17 cellular contexts compared by ENCODE assay signal in genomic region chr9:36443581-36443980, GRCh38. TPM values are rescaled to one million over a fixed set of nuclear protein-coding genes. Genes with fewer than 3 reads are reported as not detected.
DNase-seq lines count a peak whose midpoint lies in the region; ATAC-seq, FAIRE-seq and TF ChIP-seq lines count a peak whose summit lies in the region.
"Had no signal": no experiment of that assay in that cellular context is flagged by ENCODE, and none has a peak within 500 bp of the region (broad histone marks: within the 10 kb centered on the region; RNA-seq: fewer than 3 reads in every experiment).

No MANE protein-coding gene starts in this region.

- no peak overlapping the region for H3K4me2 ChIP-seq in keratinocyte (ENCODE audit: control insufficient read depth, extremely low read depth, insufficient read depth, low read depth, low read length)

- H3K4me3 Mint-ChIP-seq in HFFc6: no peak overlapping the region
- H3K4me3 Mint-ChIP-seq: IgD-negative memory B cell had no signal

- no peaks in the 10 kb centered on the region for H4K20me1 ChIP-seq in keratinocyte (ENCODE audit: control insufficient read depth, extremely low read depth, insufficient read depth, low read length)

- no peaks in the 10 kb centered on the region for H3K9me3 Mint-ChIP-seq in HFFc6
- H3K9me3 Mint-ChIP-seq: IgD-negative memory B cell had no signal

- peaks cover 12% of the 10 kb centered on the region for H3K79me2 ChIP-seq in keratinocyte (ENCODE audit: control insufficient read depth, insufficient read depth, low read length)

- H3K27ac ChIP-seq in keratinocyte (ENCODE audit: control insufficient read depth, insufficient read depth, low read length): no peak overlapping the region
- no peak overlapping the region for H3K27ac ChIP-seq in caudate nucleus (ENCODE audit: low read depth, low read length)
- H3K27ac ChIP-seq: prostate gland had no signal

- H3K9ac ChIP-seq in adipocyte (ENCODE audit: low read length) (no peak overlapping the region), keratinocyte (ENCODE audit: control insufficient read depth, extremely low read depth, insufficient read depth, low read length) (no peak overlapping the region)

- 0 out of 2 replicates have a peak overlapping the region, but pooled peaks have one; percentile 27 for H3K27ac Mint-ChIP-seq in HFFc6
- H3K27ac Mint-ChIP-seq: IgD-negative memory B cell had no signal

- no peaks in the 10 kb centered on the region for H3K4me1 ChIP-seq in adipocyte (ENCODE audit: control insufficient read depth, insufficient read depth, low read length)
- peaks cover 7% of the 10 kb centered on the region for H3K4me1 ChIP-seq in keratinocyte (ENCODE audit: control insufficient read depth, extremely low read depth, insufficient read depth, low read length)
- H3K4me1 ChIP-seq: prostate gland had no signal

- dilution Hi-C loops in keratinocyte (cut with MboI; ENCODE audit: extremely low pct_ligation_motif_present, low sequenced_read_pairs): no loop called here

- H3K27me3 ChIP-seq in adipocyte (replicated peaks; ENCODE audit: control insufficient read depth, insufficient read depth, low read length) (no peaks in the 10 kb centered on the region), keratinocyte (ENCODE audit: control insufficient read depth, extremely low read depth, insufficient read depth, low read length) (no peaks in the 10 kb centered on the region)

- FAIRE-seq in keratinocyte (lab: Jason Lieb, UNC): peak; percentile 43

- H3K36me3 Mint-ChIP-seq in HFFc6 (ENCODE audit: low read depth): no peaks in the 10 kb centered on the region

- no peak overlapping the region for H2AFZ ChIP-seq in keratinocyte (ENCODE audit: control insufficient read depth, low read length)

- peak; percentile 6 for DNase-seq in EH (ENCODE audit: low read depth)
- no peak for DNase-seq in HFFc6
- DNase-seq in adipocyte (ENCODE audit: low read depth): peak; percentile 14
- DNase-seq in keratinocyte (ENCODE audit: low read depth, low spot score): no peak
- DNase-seq in DMS79 treated with DMSO at 0.1 percent for 48 hours (lab: John Stamatoyannopoulos, UW): no peak
- no peak for DNase-seq in activated CD8-positive, alpha-beta memory T cell treated with anti-CD3 and anti-CD28 coated beads, Interleukin-2, amount 50 U/mL, for 48 hours
- no peak for DNase-seq in caudate nucleus (lab: John Stamatoyannopoulos, UW)
- DNase-seq: activated CD4-positive, alpha-beta T cell treated with anti-CD3 and anti-CD28 coated beads, Interleukin-2, amount 50 U/mL, for 1 hour; activated naive CD4-positive, alpha-beta T cell treated with Interleukin-2 at 50 U/mL for 16 hours; cortex of kidney; erythroblast; mammary epithelial cell; NCI-H2029 had no signal

- H3K36me3 ChIP-seq in adipocyte (ENCODE audit: control insufficient read depth, insufficient read depth, low read length, severe bottlenecking): no peaks in the 10 kb centered on the region
- H3K36me3 ChIP-seq in keratinocyte (ENCODE audit: control insufficient read depth in 2 of 2, extremely low read depth in 1 of 2, insufficient read depth in 2 of 2, low read length in 2 of 2): peaks cover 0 to 3% of the 10 kb centered on the region in 2 experiments
- H3K36me3 ChIP-seq: prostate gland had no signal

- H3K4me3 ChIP-seq in adipocyte (ENCODE audit: low read length) (no peak overlapping the region), keratinocyte (ENCODE audit: control insufficient read depth in 2 of 3, extremely low read depth in 1 of 3, insufficient read depth in 2 of 3, low read depth in 1 of 3, low read length in 3 of 3) (no peak overlapping the region)
- H3K4me3 ChIP-seq: prostate gland had no signal

- H3K9me1 ChIP-seq in keratinocyte (ENCODE audit: control insufficient read depth, extremely low read depth, insufficient read depth, low read length): no peaks in the 10 kb centered on the region

- H3K9me3 ChIP-seq in adipocyte (ENCODE audit: control insufficient read depth, low read length) (no peaks in the 10 kb centered on the region), keratinocyte (ENCODE audit: control insufficient read depth, low read depth, low read length) (no peaks in the 10 kb centered on the region)
- H3K9me3 ChIP-seq: prostate gland had no signal

- peaks cover 23% of the 10 kb centered on the region for H3K4me1 Mint-ChIP-seq in HFFc6 (ENCODE audit: low read depth)

- TF ChIP-seq CTCF in HFFc6 (IDR thresholded peaks at IDR 0.05) (no peak), keratinocyte (optimal IDR thresholded peaks at IDR 0.05 in 1 of 3, IDR thresholded peaks at IDR 0.05 in 1 of 3, conservative IDR thresholded peaks at IDR 0.05 in 1 of 3; ENCODE audit: extremely low read depth in 1 of 3, insufficient read depth in 2 of 3, low read length in 3 of 3) (no peak)

- ATAC-seq in HG03108 (IDR thresholded peaks at IDR 0.05; ENCODE audit: unreplicated experiment): no peak
- ATAC-seq: Right ventricle myocardium inferior had no signal

- H3K27me3 Mint-ChIP-seq in HFFc6 (ENCODE audit: insufficient read depth): no peaks in the 10 kb centered on the region
- H3K27me3 Mint-ChIP-seq: IgD-negative memory B cell had no signal

RNA-seq across cellular contexts. Expression of gene RNF38, which starts 43.5 kb away (rescaled TPM):
- 10 to 100 TPM; 14.5 to 18.8 (median 17.5) TPM for total RNA-seq in HFFc6 (2021; fragmentation: NEBNext Ultra II Directional; extraction: Animal tissue kit (Norgen Biotek cat#: 25700))
- 11.2 to 13.4 TPM (median 12.5 TPM) in 3 replicates for polyA plus RNA-seq in keratinocyte
- 1.9 TPM for polyA plus RNA-seq in keratinocyte (2011; ENCODE audit: low read depth)
- 7.8 and 13.8 TPM in 2 replicates for polyA plus RNA-seq in keratinocyte (2011; cell fraction: cytosol; rRNA removed)
- 17.0 and 20.1 TPM in 2 replicates for polyA plus RNA-seq in keratinocyte (2011; cell fraction: nucleus; rRNA removed)
- polyA plus RNA-seq in keratinocyte (2012; ENCODE audit: low replicate concordance): 6.8 and 8.1 TPM in 2 replicates
- polyA minus RNA-seq in keratinocyte: 41.5 to 44.1 TPM (median 43.2 TPM) in 3 replicates
- polyA minus RNA-seq in keratinocyte (2011; cell fraction: cytosol; rRNA and poly(A)+ RNA removed): 10.2 TPM
- polyA minus RNA-seq in keratinocyte (2011; cell fraction: nucleus; rRNA and poly(A)+ RNA removed): 12.2 and 21.9 TPM in 2 replicates

Comparison
In these comparisons a context has a peak if more than half of its experiments do, and no peak if none do; other contexts are left out.
1. DNase-seq: peak in EH (single experiment) and adipocyte (single experiment); none in HFFc6 (single experiment), keratinocyte (single experiment), DMS79 treated with DMSO at 0.1 percent for 48 hours (single experiment), activated CD8-positive, alpha-beta memory T cell treated with anti-CD3 and anti-CD28 coated beads, Interleukin-2, amount 50 U/mL, for 48 hours (single experiment) and caudate nucleus (0 of 61).